Comparison of ENCODE assay signal across 17 cellular contexts in genomic region chr15:97030251-97030650, GRCh38.
DNase-seq lines count a peak whose midpoint lies in the region; FAIRE-seq lines count a peak whose summit lies in the region.
"Had no signal": no experiment of that assay in that cellular context is flagged by ENCODE, and none has a peak within 500 bp of the region (broad histone marks: within the 10 kb centered on the region; RNA-seq: fewer than 3 reads in every experiment).

No MANE protein-coding gene starts in this region.

- FAIRE-seq in small intestine (lab: Jason Lieb, UNC) = no peak
- FAIRE-seq: GM12892, GM19239, H54 had no signal

- H3K36me3 ChIP-seq in small intestine (ENCODE audit: control insufficient read depth in 2 of 2, insufficient read depth in 2 of 2, low read length in 2 of 2) = no peaks in the 10 kb centered on the region
- H3K36me3 ChIP-seq: BLaER1 had no signal

- DNase-seq in DMS53 (lab: John Stamatoyannopoulos, UW) (peak; percentile 2), DMS53 treated with DMSO at 0.1 percent for 48 hours (lab: John Stamatoyannopoulos, UW; ENCODE audit: unreplicated experiment) (no peak), HT-29 (ENCODE audit: low spot score) (peak; percentile 36), RKO (ENCODE audit: low spot score) (peak; percentile 21), small intestine (peak; percentile 2), T1000 (lab: John Stamatoyannopoulos, UW) (no peak), H4 (ENCODE audit: low spot score) (no peak)
- DNase-seq in activated effector memory CD4-positive, alpha-beta T cell treated with Interleukin-2 at 50 U/mL for 16 hours = no peak
- DNase-seq: 8988T; AML-193; CD4-positive, CD25-positive, alpha-beta regulatory T cell; DMS79; GDM1 had no signal

- no peaks in the 10 kb centered on the region for H3K9me3 ChIP-seq in small intestine (ENCODE audit: control insufficient read depth, low read depth)

- no peak overlapping the region for H3K4me3 ChIP-seq in small intestine (ENCODE audit: low read depth in 1 of 2, low read length in 2 of 2)
- H3K4me3 ChIP-seq: BLaER1 had no signal

- no peaks in the 10 kb centered on the region for H3K27me3 ChIP-seq in small intestine (ENCODE audit: control insufficient read depth in 2 of 2, insufficient read depth in 2 of 2, low read length in 2 of 2)
- H3K27me3 ChIP-seq: BLaER1 had no signal

- WGBS in small intestine, 3 donors = 78 to 85% (median 83%) methylated on average over 2 of the region's 2 CpGs

- no peak overlapping the region for H3K27ac ChIP-seq in small intestine (ENCODE audit: low read depth in 1 of 2, low read length in 1 of 2)
- H3K27ac ChIP-seq: BLaER1 had no signal

- no peaks in the 10 kb centered on the region for H3K4me1 ChIP-seq in small intestine (ENCODE audit: control insufficient read depth in 2 of 2, insufficient read depth in 1 of 2, low read depth in 1 of 2, low read length in 1 of 2)
- H3K4me1 ChIP-seq: BLaER1 had no signal

Comparison
In these comparisons a context has a peak if more than half of its experiments do, and no peak if none do; other contexts are left out.
1. DNase-seq: peak in DMS53 (single experiment), HT-29 (single experiment), RKO (single experiment) and small intestine (single experiment); none in DMS53 treated with DMSO at 0.1 percent for 48 hours (single experiment), T1000 (single experiment), H4 (single experiment) and activated effector memory CD4-positive, alpha-beta T cell treated with Interleukin-2 at 50 U/mL for 16 hours (single experiment).